8 cellular contexts compared by ENCODE assay signal in genomic region chr6:29723666-29724588, GRCh38. TPM values are rescaled to one million over a fixed set of nuclear protein-coding genes. Genes with fewer than 3 reads are reported as not detected.
A peak's percentile ranks its signal among the peaks of the same experiment; 100 is the strongest.
DNase-seq lines count a peak whose midpoint lies in the region; ATAC-seq, FAIRE-seq and TF ChIP-seq lines count a peak whose summit lies in the region.

No MANE protein-coding gene starts in this region.

- no peaks in the 10 kb centered on the region for H3K27me3 ChIP-seq in CD4-positive, alpha-beta memory T cell (ENCODE audit: insufficient read depth, low read length)
- H3K27me3 ChIP-seq in SK-N-SH (ENCODE audit: insufficient read depth), result peaks cover 45% of the 10 kb centered on the region; the same call in 1 of the 2 replicates
- peaks cover 8% of the 10 kb centered on the region for H3K27me3 ChIP-seq in astrocyte (ENCODE audit: insufficient read depth, low read length)

- no peak for TF ChIP-seq EP300 in SK-N-SH (IDR thresholded peaks at IDR 0.05; ENCODE audit: borderline replicate concordance in 1 of 2, low read depth in 1 of 2, low read length in 1 of 2)

- no peaks in the 10 kb centered on the region for H3K9me3 ChIP-seq in CD4-positive, alpha-beta memory T cell (ENCODE audit: control insufficient read depth in 1 of 2, low read length in 2 of 2)
- H3K9me3 ChIP-seq in SK-N-SH (no peaks in the 10 kb centered on the region), astrocyte (ENCODE audit: insufficient read depth, low read depth, low read length) (no peaks in the 10 kb centered on the region)

- H3K79me2 ChIP-seq in SK-N-SH (ENCODE audit: insufficient read depth) (no peaks in the 10 kb centered on the region), astrocyte (ENCODE audit: insufficient read depth, low read length) (no peaks in the 10 kb centered on the region)

- no peaks in the 10 kb centered on the region for H3K27me3 Mint-ChIP-seq in CD4-positive, alpha-beta memory T cell
- H3K27me3 Mint-ChIP-seq in astrocyte (ENCODE audit: low read depth, unreplicated experiment), result peaks cover 59% of the 10 kb centered on the region

- POLR2A ChIA-PET in CD4-positive, alpha-beta memory T cell (lab: Charles Lee; ENCODE audit: partially characterized antibody), result interaction anchor here (1.0 to 1.3 kb wide), 4 partner anchors 15 to 29 kb away, joined by 3 to 6 read pairs (median 4); no protein-coding TSS in a partner anchor
- POLR2A ChIA-PET in SK-N-SH (lab: Yijun Ruan, JAX), result no interaction called here

- peaks cover 44% of the 10 kb centered on the region for H3K36me3 ChIP-seq in CD4-positive, alpha-beta memory T cell (ENCODE audit: insufficient read depth, low read length)
- no peaks in the 10 kb centered on the region for H3K36me3 ChIP-seq in SK-N-SH (replicated peaks in 1 of 2; ENCODE audit: control insufficient read depth in 1 of 2, insufficient read depth in 2 of 2, low read length in 1 of 2)
- H3K36me3 ChIP-seq in astrocyte (ENCODE audit: insufficient read depth, low read length), result no peaks in the 10 kb centered on the region

- peak overlapping the region; percentile 67 for H3K4me2 ChIP-seq in SK-N-SH
- H3K4me2 ChIP-seq in astrocyte (ENCODE audit: low read length), result peak overlapping the region; percentile 84

- TF ChIP-seq CTCF in SK-N-SH (IDR thresholded peaks at IDR 0.05) (no peak), astrocyte (IDR thresholded peaks at IDR 0.05; ENCODE audit: insufficient read depth, low read depth, low read length) (no peak), D721Med (IDR thresholded peaks at IDR 0.05; ENCODE audit: insufficient read depth, missing control alignments) (no peak)

- WGBS in SK-N-SH (ENCODE audit: low lambda C conversion rate), result 2% methylated on average over 13 of the region's 76 CpGs

- H3K4me1 ChIP-seq in CD4-positive, alpha-beta memory T cell (ENCODE audit: insufficient read depth, low read length), result peaks cover 65% of the 10 kb centered on the region
- H3K4me1 ChIP-seq in SK-N-SH (ENCODE audit: control insufficient read depth in 1 of 2, insufficient read depth in 2 of 2, low read depth in 1 of 2, low read length in 1 of 2) (no peaks in the 10 kb centered on the region; a peak in 1 of 4 replicates), astrocyte (ENCODE audit: insufficient read depth, low read length) (no peaks in the 10 kb centered on the region)

- peak; percentile 61 to 86 (median 70) for DNase-seq in CD4-positive, alpha-beta memory T cell
- DNase-seq in SK-N-SH (peak; percentile 27), astrocyte (ENCODE audit: low read depth) (no peak), iPS-NIHi11 (ENCODE audit: low spot score) (peak; percentile 80), NCI-H226 (no peak), D721Med (ENCODE audit: insufficient read length, low spot score) (no peak)
- peak; percentile 59 to 70 (median 66) for DNase-seq in stimulated activated CD4-positive, alpha-beta T cell treated with anti-CD3 and anti-CD28 coated beads, Interleukin-1b, Interleukin-23, amount 100 ng/mL, for 24 hours (ENCODE audit: low read depth in 4 of 4, low spot score in 1 of 4)

- peaks cover 45 to 57% of the 10 kb centered on the region in 2 donors for H3K36me3 Mint-ChIP-seq in CD4-positive, alpha-beta memory T cell
- H3K36me3 Mint-ChIP-seq in astrocyte (ENCODE audit: low read depth, unreplicated experiment), result peaks cover 9% of the 10 kb centered on the region

- H3K4me1 Mint-ChIP-seq in CD4-positive, alpha-beta memory T cell, result peaks cover 34 to 82% (median 48%) of the 10 kb centered on the region in 4 donors
- no peaks in the 10 kb centered on the region for H3K4me1 Mint-ChIP-seq in astrocyte (ENCODE audit: low read depth, unreplicated experiment)

- peak overlapping the region; percentile 95 for H3K4me3 ChIP-seq in CD4-positive, alpha-beta memory T cell (ENCODE audit: low read length in 2 of 2)
- peak overlapping the region; percentile 34 to 57 for H3K4me3 ChIP-seq in SK-N-SH (ENCODE audit: low read depth in 2 of 2, low read length in 1 of 2)
- peak overlapping the region; percentile 57 for H3K4me3 ChIP-seq in astrocyte (ENCODE audit: insufficient read depth, low read depth, low read length)

- CTCF ChIA-PET in CD4-positive, alpha-beta memory T cell (lab: Charles Lee; ENCODE audit: partially characterized antibody), result interaction anchor here (1.0 kb wide), 1 partner anchor 71 kb away, joined by 3 read pairs; no protein-coding TSS in a partner anchor
- CTCF ChIA-PET in SK-N-SH (lab: Yijun Ruan, JAX), result no interaction called here

- H4K20me1 ChIP-seq in SK-N-SH (ENCODE audit: insufficient read depth) (no peaks in the 10 kb centered on the region), astrocyte (ENCODE audit: insufficient read depth, low read length) (no peaks in the 10 kb centered on the region)

- TF ChIP-seq RAD21 in SK-N-SH (IDR thresholded peaks at IDR 0.05; ENCODE audit: low read length), result no peak

- peak overlapping the region; percentile 42; the same call in 1 of the 2 replicates for H2AFZ ChIP-seq in SK-N-SH (ENCODE audit: low read depth)
- peak overlapping the region; percentile 86 for H2AFZ ChIP-seq in astrocyte (ENCODE audit: low read depth, low read length)

- H3K4me3 Mint-ChIP-seq in CD4-positive, alpha-beta memory T cell, result peak overlapping the region; percentile 94 to 98 (median 96)
- peak overlapping the region; percentile 72 for H3K4me3 Mint-ChIP-seq in astrocyte (ENCODE audit: unreplicated experiment)

- no peaks in the 10 kb centered on the region for H3K9me2 ChIP-seq in SK-N-SH

- FAIRE-seq in astrocyte (lab: Jason Lieb, UNC) (no peak), D721Med (lab: Jason Lieb, UNC) (no peak)

- H3K27ac ChIP-seq in CD4-positive, alpha-beta memory T cell (ENCODE audit: low read depth, low read length), result peak overlapping the region; percentile 100
- H3K27ac ChIP-seq in SK-N-SH (ENCODE audit: low read depth in 2 of 2, low read length in 1 of 2), result no peak overlapping the region
- H3K27ac ChIP-seq in astrocyte (ENCODE audit: low read depth, low read length), result no peak overlapping the region

- intact Hi-C loops in CD4-positive, alpha-beta memory T cell (cut with micrococcal nuclease), result loop anchor here (2.0 to 5.0 kb wide), 4 partner anchors 15 to 243 kb away; no protein-coding TSS in a partner anchor

- H3K27ac Mint-ChIP-seq in CD4-positive, alpha-beta memory T cell, result peak overlapping the region; percentile 92 to 99 (median 98)
- H3K27ac Mint-ChIP-seq in astrocyte (ENCODE audit: unreplicated experiment), result no peak overlapping the region

- no peak overlapping the region for H3K9ac ChIP-seq in SK-N-SH
- H3K9ac ChIP-seq in astrocyte (ENCODE audit: low read length), result peak overlapping the region; percentile 59

- no peaks in the 10 kb centered on the region for H3F3A ChIP-seq in SK-N-SH (replicated peaks; ENCODE audit: insufficient read depth)

- ATAC-seq in GM21737 (IDR thresholded peaks at IDR 0.05; ENCODE audit: unreplicated experiment), result peak; percentile 34

- no peaks in the 10 kb centered on the region for H3K9me3 Mint-ChIP-seq in CD4-positive, alpha-beta memory T cell
- peaks cover 18% of the 10 kb centered on the region for H3K9me3 Mint-ChIP-seq in astrocyte (ENCODE audit: unreplicated experiment)

TF ChIP-seq in SK-N-SH, 30 proteins besides CTCF, POLR2A, EP300 and RAD21 (continues in another document):
- TF ChIP-seq SMC3 (IDR thresholded peaks at IDR 0.05; ENCODE audit: low read depth, low read length) (no peak), MEF2A (IDR thresholded peaks at IDR 0.05; ENCODE audit: borderline replicate concordance, low read depth) (no peak), GATA2 (CRISPR knock-in tag; IDR thresholded peaks at IDR 0.05) (no peak), CHD2 (IDR thresholded peaks at IDR 0.05; ENCODE audit: low read length, partially characterized antibody) (no peak), PBX3 (IDR thresholded peaks at IDR 0.05) (no peak), NFIC (IDR thresholded peaks at IDR 0.05; ENCODE audit: borderline replicate concordance) (no peak), JUND (IDR thresholded peaks at IDR 0.05) (no peak), ELF1 (IDR thresholded peaks at IDR 0.05) (no peak)

RNA-seq across cellular contexts. Expression of gene HLA-F, which starts 0.7 kb away (rescaled TPM):
- total RNA-seq in CD4-positive, alpha-beta memory T cell, result 100 to 1,000 TPM; 573 to 585 TPM
- polyA plus RNA-seq in CD4-positive, alpha-beta memory T cell, result 100 to 1,000 TPM; 379 to 418 TPM
- polyA plus RNA-seq in SK-N-SH (2012; rRNA removed), result 0.28 and 0.31 TPM in 2 replicates
- polyA plus RNA-seq in SK-N-SH (2012; cell fraction: cytosol; rRNA removed), result 0.07 and 0.08 TPM in 2 replicates
- 0.25 and 0.34 TPM in 2 replicates for polyA plus RNA-seq in SK-N-SH (2012; cell fraction: nucleus; rRNA removed)
- 6.0 and 7.4 TPM in 2 replicates for total RNA-seq in astrocyte

RNA-seq across cellular contexts. Expression of gene ZFP57, which starts 43.0 kb away (rescaled TPM):
- not detected for total RNA-seq in CD4-positive, alpha-beta memory T cell
- polyA plus RNA-seq in CD4-positive, alpha-beta memory T cell, result 1 to 10 TPM; 2.4 to 3.0 TPM
- polyA plus RNA-seq in SK-N-SH (2012; rRNA removed), result not detected in 2 replicates
- polyA plus RNA-seq in SK-N-SH (2012; cell fraction: cytosol; rRNA removed), result not detected in 2 replicates
- not detected in 2 replicates for polyA plus RNA-seq in SK-N-SH (2012; cell fraction: nucleus; rRNA removed)
- 0.36 and 0.50 TPM in 2 replicates for total RNA-seq in astrocyte

Comparison
In these comparisons a context has a peak if more than half of its experiments do, and no peak if none do; other contexts are left out.
1. DNase-seq: peak in CD4-positive, alpha-beta memory T cell (5 of 5), SK-N-SH (single experiment), iPS-NIHi11 (single experiment) and stimulated activated CD4-positive, alpha-beta T cell treated with anti-CD3 and anti-CD28 coated beads, Interleukin-1b, Interleukin-23, amount 100 ng/mL, for 24 hours (4 of 4); none in astrocyte (single experiment), NCI-H226 (single experiment) and D721Med (single experiment).
2. RNA of gene HLA-F, which starts 0.7 kb away (total RNA-seq): 573 to 585 TPM in CD4-positive, alpha-beta memory T cell; 6.0 to 7.4 TPM in astrocyte; every median in the first group is over 10 times any median in the second.
3. Peak in every context shown above with its lines, with median percentiles within 50 percentile points of each other: H3K4me3 ChIP-seq.